Comparison of ENCODE assay signal across 23 cellular contexts in the genomic region with DNA sequence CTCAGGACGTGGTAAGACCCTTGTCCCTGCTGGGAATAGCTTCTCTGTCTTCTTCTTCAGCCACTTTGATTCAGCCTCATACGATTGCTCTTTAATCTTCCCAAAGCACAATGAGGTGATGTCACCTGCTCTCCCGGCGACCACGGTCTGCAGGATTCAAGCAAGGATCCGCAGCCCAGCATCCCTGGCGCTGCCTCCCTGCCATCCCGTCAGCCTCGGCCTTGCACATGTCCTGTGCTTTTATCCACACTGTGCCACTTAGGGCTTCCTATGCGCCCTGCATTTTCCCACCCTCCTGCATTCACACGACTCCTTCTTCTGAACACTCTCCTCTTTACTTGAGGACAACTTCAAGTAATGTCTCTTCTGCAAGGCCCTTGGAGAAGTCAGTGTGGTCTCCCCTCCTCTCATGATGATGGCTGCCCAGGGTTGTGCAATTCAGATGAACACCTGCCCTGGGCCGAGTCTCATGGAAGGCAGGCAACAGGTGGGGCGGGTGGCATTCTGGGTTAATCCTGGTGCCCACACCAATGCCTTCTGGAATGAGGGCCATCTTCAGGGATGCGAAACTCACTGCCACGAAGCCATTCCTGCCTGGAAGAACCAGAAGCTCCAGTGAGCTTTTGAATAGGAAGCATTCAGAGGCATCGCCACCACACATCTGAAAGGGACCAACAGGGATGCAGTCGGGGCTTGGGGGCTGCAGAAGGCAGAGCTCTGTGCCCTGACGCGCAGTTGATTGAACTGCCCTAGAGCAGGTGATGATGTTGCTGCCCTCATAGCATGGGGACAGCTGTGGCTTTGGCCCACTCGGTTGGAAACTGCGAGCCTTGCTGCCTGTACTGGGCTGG.
"Had no signal": no experiment of that assay in that cellular context is flagged by ENCODE, and none has a peak within 500 bp of the region (broad histone marks: within the 10 kb centered on the region; RNA-seq: fewer than 3 reads in every experiment).

No MANE protein-coding gene starts in this region.

- ATAC-seq: effector memory CD8-positive, alpha-beta T cell; gastrocnemius medialis; left lung; naive thymus-derived CD4-positive, alpha-beta T cell; pancreas; right lobe of liver; stimulated activated naive CD8-positive, alpha-beta T cell treated with anti-CD3 and anti-CD28 coated beads, Interleukin-15, amount 100 ng/mL, for 72 hours had no signal

- H3K9me3 Mint-ChIP-seq: nephron progenitor cell had no signal

- H3K27ac Mint-ChIP-seq: effector memory CD8-positive, alpha-beta T cell; naive thymus-derived CD4-positive, alpha-beta T cell; nephron progenitor cell had no signal

- H3K36me3 Mint-ChIP-seq: naive thymus-derived CD4-positive, alpha-beta T cell had no signal

- H3K27ac ChIP-seq: gastrocnemius medialis, left lung, pancreas, right lobe of liver, suprapubic skin, transverse colon had no signal

- DNase-seq: cortex of kidney; effector memory CD8-positive, alpha-beta T cell; foreskin fibroblast; gastrocnemius medialis; kidney; left lung; mammary epithelial cell; midbrain; naive thymus-derived CD4-positive, alpha-beta T cell; nephron progenitor cell; occipital lobe; pancreas; retina; right lobe of liver; stimulated activated CD4-positive, alpha-beta T cell treated with anti-CD3 and anti-CD28 coated beads, Interleukin-12 subunit alpha, Interleukin-12 subunit beta, amount 100 ng/mL, for 4 hours; stimulated activated CD4-positive, alpha-beta T cell treated with anti-CD3 and anti-CD28 coated beads, Interleukin-1b, Interleukin-23, amount 100 ng/mL, for 48 hours; stimulated activated CD4-positive, alpha-beta T cell treated with anti-CD3 and anti-CD28 coated beads, Interleukin-4, amount 100 ng/mL, for 1 hour; stimulated activated CD8-positive, alpha-beta memory T cell treated with anti-CD3 and anti-CD28 coated beads, Interleukin-4, amount 100 ng/mL, for 48 hours; stimulated activated naive CD4-positive, alpha-beta T cell; stimulated activated naive CD8-positive, alpha-beta T cell treated with anti-CD3 and anti-CD28 coated beads, Interleukin-15, amount 100 ng/mL, for 72 hours; transverse colon had no signal

- H3K4me2 ChIP-seq: smooth muscle cell had no signal

- H3K36me3 ChIP-seq: gastrocnemius medialis, left lung, pancreas, right lobe of liver, suprapubic skin, transverse colon had no signal

- H3K4me3 Mint-ChIP-seq: effector memory CD8-positive, alpha-beta T cell; naive thymus-derived CD4-positive, alpha-beta T cell; nephron progenitor cell; stimulated activated naive CD8-positive, alpha-beta T cell treated with anti-CD3 and anti-CD28 coated beads, Interleukin-15, amount 100 ng/mL, for 72 hours had no signal

- H3K27me3 ChIP-seq: gastrocnemius medialis, left lung, pancreas, right lobe of liver, suprapubic skin, transverse colon had no signal

- H3K9me3 ChIP-seq: gastrocnemius medialis, left lung, pancreas, right lobe of liver, suprapubic skin, transverse colon had no signal

- H3K4me1 Mint-ChIP-seq: naive thymus-derived CD4-positive, alpha-beta T cell; stimulated activated naive CD8-positive, alpha-beta T cell treated with anti-CD3 and anti-CD28 coated beads, Interleukin-15, amount 100 ng/mL, for 72 hours had no signal

- H3K4me3 ChIP-seq: gastrocnemius medialis, left lung, pancreas, right lobe of liver, smooth muscle cell, suprapubic skin, transverse colon had no signal

- H3K4me1 ChIP-seq: gastrocnemius medialis, left lung, pancreas, right lobe of liver, suprapubic skin, transverse colon had no signal
